ENCODE assay signal across 23 cellular contexts in the genomic region with DNA sequence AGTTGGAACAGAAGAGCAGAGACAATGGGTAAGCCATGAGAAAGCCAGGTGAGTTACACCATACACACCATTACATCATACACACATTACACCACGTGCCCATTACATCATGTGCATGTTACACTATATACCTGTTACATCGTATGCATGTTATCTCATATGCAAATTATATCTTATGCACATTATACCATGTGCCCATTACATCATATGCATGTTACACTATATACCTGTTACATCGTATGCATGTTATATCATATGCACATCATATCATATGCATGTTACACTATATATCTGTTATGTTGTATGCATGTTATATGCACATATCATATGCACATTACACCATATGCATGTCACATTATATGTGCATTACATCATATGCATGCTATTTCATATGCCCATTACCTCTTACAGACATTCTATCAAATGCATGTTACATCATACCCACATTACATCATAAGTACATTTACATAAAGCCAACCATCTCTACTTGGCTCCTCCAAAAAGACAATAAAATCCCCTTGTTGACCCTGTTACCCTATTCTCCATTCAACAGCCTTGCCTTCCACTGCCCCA.
"Had no signal": no experiment of that assay in that cellular context is flagged by ENCODE, and none has a peak within 500 bp of the region (broad histone marks: within the 10 kb centered on the region; RNA-seq: fewer than 3 reads in every experiment).

No MANE protein-coding gene starts in this region.

- H3K9me3 ChIP-seq: SJSA1 had no signal

- H3K4me1 ChIP-seq: SJSA1 had no signal

- FAIRE-seq: RCC 7860 had no signal

- H3K27me3 ChIP-seq: SJSA1 had no signal

- H3K4me3 ChIP-seq: SJSA1, SK-N-MC had no signal

- H3K36me3 ChIP-seq: SJSA1 had no signal

- DNase-seq: IMR-90, Kasumi-1, MM.1S, NCI-H1092 treated with DMSO at 0.1 percent for 48 hours, NCI-H1436, NCI-H187, NCI-H2029, NCI-H2081 treated with DMSO at 0.1 percent for 48 hours, NCI-H2171, NCI-H226, NCI-H446, NCI-H510A, NCI-H524 treated with DMSO at 0.1 percent for 48 hours, NCI-H69, NCI-H774, Right ventricle myocardium superior, RPMI8226, SIG-M5 had no signal

- H3K27ac ChIP-seq: HL-60, KMS-11, SJSA1, SK-N-MC had no signal
